In the genomic region with DNA sequence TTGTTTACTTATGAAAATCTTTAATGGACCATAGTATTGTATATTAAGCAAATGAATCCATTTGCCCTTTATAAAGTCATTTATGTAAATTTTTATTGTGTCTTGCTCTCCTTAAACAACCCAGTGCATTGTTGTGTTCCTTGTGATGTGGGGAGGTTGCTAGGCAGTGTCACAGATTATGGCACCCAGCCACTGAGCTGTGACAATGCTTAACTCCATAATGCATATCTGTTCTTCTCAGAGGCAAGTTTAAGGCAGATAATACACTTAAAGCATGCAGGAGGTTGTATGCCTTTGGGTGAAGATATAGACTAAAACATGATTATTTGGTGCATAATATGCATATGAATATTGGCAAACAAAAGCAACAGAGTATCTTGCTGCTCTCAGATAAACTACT, we compare ENCODE assay signal across 31 cellular contexts.
DNase-seq lines count a peak whose midpoint lies in the region; ATAC-seq, FAIRE-seq and TF ChIP-seq lines count a peak whose summit lies in the region.
"Had no signal": no experiment of that assay in that cellular context is flagged by ENCODE, and none has a peak within 500 bp of the region (broad histone marks: within the 10 kb centered on the region; RNA-seq: fewer than 3 reads in every experiment).

No MANE protein-coding gene starts in this region.

- H3K4me1 ChIP-seq in K562 (replicated peaks in 1 of 2; ENCODE audit: control insufficient read depth in 2 of 2, insufficient read depth in 2 of 2, low read length in 2 of 2) (no peaks in the 10 kb centered on the region), mesendoderm (ENCODE audit: control insufficient read depth, low read depth, low read length) (no peaks in the 10 kb centered on the region), aorta (ENCODE audit: control insufficient read depth in 1 of 2, insufficient read depth in 2 of 2, low read length in 2 of 2) (no peaks in the 10 kb centered on the region)
- H3K4me1 ChIP-seq: BE2C, breast epithelium, upper lobe of left lung had no signal

- POLR2A ChIA-PET in K562 (lab: Yijun Ruan, JAX): no interaction called here

- no peak overlapping the region for H2AK5ac ChIP-seq in mesendoderm (ENCODE audit: low read length)

- H4K20me1 ChIP-seq in K562 (replicated peaks; ENCODE audit: control insufficient read depth, insufficient read depth, low read length): no peaks in the 10 kb centered on the region

- H4K8ac ChIP-seq in mesendoderm (ENCODE audit: low read depth, low read length): no peak overlapping the region

- no peaks in the 10 kb centered on the region for H3K9me1 ChIP-seq in K562 (ENCODE audit: control insufficient read depth, insufficient read depth, low read length)

- H3K4ac ChIP-seq in mesendoderm (ENCODE audit: low read depth, low read length): no peak overlapping the region

- FAIRE-seq in K562 (lab: Jason Lieb, UNC) (no peak), GM19239 (lab: Jason Lieb, UNC) (no peak)
- FAIRE-seq: colon, small intestine had no signal

- H2BK15ac ChIP-seq in mesendoderm (replicated peaks; ENCODE audit: low read depth): no peak overlapping the region

- DNase-seq in Ammon's horn (ENCODE audit: low spot score) (peak; percentile 83), NCI-H1048 (lab: John Stamatoyannopoulos, UW) (peak; percentile 50), K562 (ENCODE audit: extremely low read depth in 1 of 4, low spot score in 3 of 4) (no peak), mesendoderm (peak; percentile 59), aorta (no peak), GM19239 (ENCODE audit: insufficient read length, low spot score) (no peak)
- DNase-seq in stimulated activated CD4-positive, alpha-beta T cell treated with anti-CD3 and anti-CD28 coated beads, Interleukin-4, amount 100 ng/mL, for 4 hours: no peak
- DNase-seq: activated CD4-positive, alpha-beta T cell treated with anti-CD3 and anti-CD28 coated beads, Interleukin-2, amount 50 U/mL, for 48 hours; activated CD8-positive, alpha-beta memory T cell treated with anti-CD3 and anti-CD28 coated beads, Interleukin-2, amount 50 U/mL, for 4 hours; activated naive CD4-positive, alpha-beta T cell treated with anti-CD3 and anti-CD28 coated beads, Interleukin-2, amount 50 U/mL, for 16 hours; BE2C; effector memory CD8-positive, alpha-beta T cell; foreskin melanocyte; GF-D8; left colon; mesenchymal stem cell; naive B cell; NCI-H1417 treated with DMSO at 0.1 percent for 48 hours; NCI-H446; occipital lobe; PC-9; SHP77 treated with DMSO at 0.1 percent for 48 hours; small intestine; stimulated activated CD4-positive, alpha-beta T cell treated with anti-CD3 and anti-CD28 coated beads, Interleukin-2, amount 100 ng/mL, for 24 hours; upper lobe of left lung had no signal

- CTCF ChIA-PET in K562 (lab: Yijun Ruan, JAX; ENCODE audit: low intra/inter-chr PET ratio): no interaction called here

- H3K27ac ChIP-seq in K562 (ENCODE audit: extremely low read depth, low read depth, low read length) (no peak overlapping the region), mesendoderm (ENCODE audit: low read depth, low read length) (no peak overlapping the region), aorta (ENCODE audit: low read depth in 1 of 2, low read length in 2 of 2) (no peak overlapping the region)
- H3K27ac ChIP-seq: breast epithelium, PC-9, upper lobe of left lung had no signal

- no peaks in the 10 kb centered on the region for H3K27me3 ChIP-seq in K562 (ENCODE audit: control insufficient read depth in 2 of 2, insufficient read depth in 2 of 2, low read length in 2 of 2)
- no peaks in the 10 kb centered on the region for H3K27me3 ChIP-seq in mesendoderm (ENCODE audit: insufficient read depth, low read length, poor library complexity)
- H3K27me3 ChIP-seq in aorta (ENCODE audit: control insufficient read depth in 1 of 2, insufficient read depth in 2 of 2, low read length in 1 of 2): no peaks in the 10 kb centered on the region
- H3K27me3 ChIP-seq: BE2C, breast epithelium, upper lobe of left lung had no signal

- H3K4me3 ChIP-seq in K562: no peak overlapping the region
- H3K4me3 ChIP-seq in mesendoderm (ENCODE audit: low read length): no peak overlapping the region
- no peak overlapping the region for H3K4me3 ChIP-seq in aorta (ENCODE audit: low read length in 2 of 2)
- H3K4me3 ChIP-seq: breast epithelium, PC-9, upper lobe of left lung had no signal

- no TSS peak for BruUV-seq in K562 (replicated peaks; lab: Mats Ljungman, UMichigan)

- H3K79me2 ChIP-seq in K562 (ENCODE audit: control insufficient read depth, insufficient read depth, low read length) (no peaks in the 10 kb centered on the region), mesendoderm (ENCODE audit: control insufficient read depth, insufficient read depth, low read length) (no peaks in the 10 kb centered on the region)

- H4K5ac ChIP-seq in mesendoderm (ENCODE audit: low read length): no peak overlapping the region

- no peak for TF ChIP-seq EP300 in K562 (IDR thresholded peaks at IDR 0.05; ENCODE audit: low read length)

- no peak overlapping the region for H2BK5ac ChIP-seq in mesendoderm (ENCODE audit: low read length)

- no peak for TF ChIP-seq POLR2A in K562 (conservative IDR thresholded peaks at IDR 0.05)

- intact Hi-C loops in K562 (cut with micrococcal nuclease): no loop called here
- intact Hi-C loops in aorta (cut with DNase I): no loop called here

- no peak overlapping the region for H2AFZ ChIP-seq in K562 (ENCODE audit: low read depth, low read length)
- H2AFZ ChIP-seq: PC-9 had no signal

- no peak overlapping the region for H2BK120ac ChIP-seq in mesendoderm (ENCODE audit: low read depth, low read length)

- no peak overlapping the region for H3K18ac ChIP-seq in mesendoderm (ENCODE audit: low read length)

- no peak overlapping the region for H3K9ac ChIP-seq in K562 (ENCODE audit: insufficient read depth in 1 of 2, low read depth in 2 of 2, low read length in 2 of 2)
- no peak overlapping the region for H3K9ac ChIP-seq in mesendoderm (ENCODE audit: low read length)

- H3K79me1 ChIP-seq in mesendoderm (ENCODE audit: low read length): no peaks in the 10 kb centered on the region

- no peak for TF ChIP-seq RAD21 in K562 (CRISPR knock-in tag; conservative IDR thresholded peaks at IDR 0.05 in 1 of 2, IDR thresholded peaks at IDR 0.05 in 1 of 2)

- in situ Hi-C loops in K562 (cut with MboI): no loop called here

- H3K23ac ChIP-seq in mesendoderm (ENCODE audit: low read length): no peak overlapping the region

- no peak for ATAC-seq in K562
- no peak for ATAC-seq in aorta (ENCODE audit: low FRiP score)
- no peak for ATAC-seq in HG02642 (IDR thresholded peaks at IDR 0.05; ENCODE audit: poor library complexity, unreplicated experiment)
- ATAC-seq: activated CD4-positive, CD25-positive, alpha-beta regulatory T cell treated with anti-CD3 and anti-CD28 coated beads, Interleukin-2, amount 50 U/mL, for 24 hours; effector memory CD8-positive, alpha-beta T cell; esophagus mucosa; HCT116; left colon had no signal

- H3K9me3 ChIP-seq in K562 (replicated peaks; ENCODE audit: control insufficient read depth, insufficient read depth, low read depth, low read length): no peaks in the 10 kb centered on the region; the same call in 1 of the 2 replicates
- H3K9me3 ChIP-seq in aorta (ENCODE audit: control insufficient read depth, low read length): no peaks in the 10 kb centered on the region
- H3K9me3 ChIP-seq: BE2C, breast epithelium, upper lobe of left lung had no signal

- no peak overlapping the region for H3K4me2 ChIP-seq in K562 (ENCODE audit: insufficient read depth, low read length)
- H3K4me2 ChIP-seq in mesendoderm (ENCODE audit: low read length): no peak overlapping the region
- H3K4me2 ChIP-seq: PC-9 had no signal

- TF ChIP-seq CTCF in K562 (IDR thresholded peaks at IDR 0.05 in 2 of 3, conservative IDR thresholded peaks at IDR 0.05 in 1 of 3; ENCODE audit: insufficient read depth in 2 of 3, low read depth in 1 of 3, low read length in 3 of 3): no peak

- H3K36me3 ChIP-seq in K562 (ENCODE audit: control insufficient read depth, insufficient read depth, low read length) (no peaks in the 10 kb centered on the region), mesendoderm (ENCODE audit: control insufficient read depth, insufficient read depth, low read length) (no peaks in the 10 kb centered on the region), aorta (ENCODE audit: control insufficient read depth in 1 of 2, insufficient read depth in 2 of 2, low read length in 1 of 2) (no peaks in the 10 kb centered on the region)
- H3K36me3 ChIP-seq: BE2C, breast epithelium, upper lobe of left lung had no signal

- H3K56ac ChIP-seq in mesendoderm (ENCODE audit: low read length): no peak overlapping the region

TF ChIP-seq in K562, 482 proteins besides CTCF, POLR2A, EP300 and RAD21:
- TF ChIP-seq, protein P1, sequence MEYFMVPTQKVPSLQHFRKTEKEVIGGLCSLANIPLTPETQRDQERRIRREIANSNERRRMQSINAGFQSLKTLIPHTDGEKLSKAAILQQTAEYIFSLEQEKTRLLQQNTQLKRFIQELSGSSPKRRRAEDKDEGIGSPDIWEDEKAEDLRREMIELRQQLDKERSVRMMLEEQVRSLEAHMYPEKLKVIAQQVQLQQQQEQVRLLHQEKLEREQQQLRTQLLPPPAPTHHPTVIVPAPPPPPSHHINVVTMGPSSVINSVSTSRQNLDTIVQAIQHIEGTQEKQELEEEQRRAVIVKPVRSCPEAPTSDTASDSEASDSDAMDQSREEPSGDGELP (CRISPR knock-in tag; IDR thresholded peaks at IDR 0.05; ENCODE audit: borderline replicate concordance): no peak
- TF ChIP-seq, protein P2, sequence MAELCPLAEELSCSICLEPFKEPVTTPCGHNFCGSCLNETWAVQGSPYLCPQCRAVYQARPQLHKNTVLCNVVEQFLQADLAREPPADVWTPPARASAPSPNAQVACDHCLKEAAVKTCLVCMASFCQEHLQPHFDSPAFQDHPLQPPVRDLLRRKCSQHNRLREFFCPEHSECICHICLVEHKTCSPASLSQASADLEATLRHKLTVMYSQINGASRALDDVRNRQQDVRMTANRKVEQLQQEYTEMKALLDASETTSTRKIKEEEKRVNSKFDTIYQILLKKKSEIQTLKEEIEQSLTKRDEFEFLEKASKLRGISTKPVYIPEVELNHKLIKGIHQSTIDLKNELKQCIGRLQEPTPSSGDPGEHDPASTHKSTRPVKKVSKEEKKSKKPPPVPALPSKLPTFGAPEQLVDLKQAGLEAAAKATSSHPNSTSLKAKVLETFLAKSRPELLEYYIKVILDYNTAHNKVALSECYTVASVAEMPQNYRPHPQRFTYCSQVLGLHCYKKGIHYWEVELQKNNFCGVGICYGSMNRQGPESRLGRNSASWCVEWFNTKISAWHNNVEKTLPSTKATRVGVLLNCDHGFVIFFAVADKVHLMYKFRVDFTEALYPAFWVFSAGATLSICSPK (IDR thresholded peaks at IDR 0.05; ENCODE audit: borderline replicate concordance): no peak
- TF ChIP-seq FOXJ2 (tag; IDR thresholded peaks at IDR 0.05) (peak; percentile 86), NFE2 (IDR thresholded peaks at IDR 0.05; ENCODE audit: low read depth) (no peak)

Comparison
In these comparisons a context has a peak if more than half of its experiments do, and no peak if none do; other contexts are left out.
1. DNase-seq: peak in Ammon's horn (single experiment), NCI-H1048 (single experiment) and mesendoderm (single experiment); none in K562 (0 of 4), aorta (0 of 2), GM19239 (single experiment) and stimulated activated CD4-positive, alpha-beta T cell treated with anti-CD3 and anti-CD28 coated beads, Interleukin-4, amount 100 ng/mL, for 4 hours (0 of 2).